Comparison of ENCODE assay signal across 1 cellular context in the genomic region with DNA sequence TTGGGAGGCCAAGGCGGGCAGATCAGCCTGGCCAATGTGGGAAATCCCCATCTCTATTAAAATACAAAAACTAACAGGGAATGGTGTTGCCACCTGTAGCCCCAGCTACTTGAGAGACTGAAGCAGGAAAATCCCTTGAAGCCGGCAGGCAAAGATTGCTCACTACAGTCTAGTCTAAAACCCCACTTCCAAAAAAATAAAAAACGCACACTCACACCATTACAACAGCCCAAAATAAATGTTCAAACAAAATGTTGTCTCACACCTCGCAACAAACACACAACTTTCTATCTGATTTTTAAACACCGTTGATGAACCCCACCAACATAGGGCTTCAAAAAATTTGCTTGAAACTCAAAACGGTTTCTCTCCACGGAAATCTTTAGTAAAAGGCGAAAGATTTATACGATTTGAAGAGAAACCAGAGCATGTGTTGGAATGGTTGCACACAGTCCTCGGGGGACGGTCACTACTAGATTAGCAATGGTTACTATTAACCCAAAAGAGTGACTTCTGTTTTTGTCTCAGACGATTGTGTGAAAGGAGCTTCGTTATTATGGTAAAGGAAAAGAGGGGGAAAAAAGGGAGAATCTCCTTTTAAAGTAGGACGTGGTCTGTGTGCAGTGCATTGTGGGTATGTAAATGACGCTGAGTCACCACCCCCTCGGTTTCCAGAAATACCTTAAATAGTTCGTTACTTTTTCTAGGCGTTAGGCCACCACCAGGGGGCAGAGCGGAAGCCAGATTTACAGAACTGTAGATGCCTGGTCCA.
A peak's percentile ranks its signal among the peaks of the same experiment; 100 is the strongest.
TF ChIP-seq lines count a peak whose summit lies in the region.

Gene RNU5D-1, minus strand, starts transcription at position 430 of the 772 bp plus-strand sequence.

TF ChIP-seq in K562, 482 proteins besides CTCF, POLR2A, EP300 and RAD21 (continued from another document and continues in another):
- TF ChIP-seq ZNF644 (tag; IDR thresholded peaks at IDR 0.05; ENCODE audit: low read depth) = peak; percentile 10; the same call in 1 of the 2 replicates
- peak; percentile 23 for TF ChIP-seq MEIS2 (IDR thresholded peaks at IDR 0.05; ENCODE audit: partially characterized antibody)
- TF ChIP-seq ZNF212 (CRISPR knock-in tag; IDR thresholded peaks at IDR 0.05) = peak; percentile 90
- no peak for TF ChIP-seq SLC30A9 (CRISPR knock-in tag; IDR thresholded peaks at IDR 0.05)
- TF ChIP-seq HNRNPL (IDR thresholded peaks at IDR 0.05; ENCODE audit: low read depth, low read length) = peak; percentile 96
- peak; percentile 66; the same call in 1 of the 2 replicates for TF ChIP-seq CREM (IDR thresholded peaks at IDR 0.05; ENCODE audit: low read depth)
- TF ChIP-seq RREB1 (CRISPR knock-in tag; IDR thresholded peaks at IDR 0.05) = 0 out of 2 replicates have a peak, but pooled peaks have one; percentile 27
- TF ChIP-seq ZBTB33 (CRISPR knock-in tag; IDR thresholded peaks at IDR 0.05) = peak; percentile 54; the same call in 1 of the 2 replicates
- TF ChIP-seq NR1H2 (CRISPR knock-in tag; IDR thresholded peaks at IDR 0.05) = no peak; the same call in 1 of the 2 replicates
- peak; percentile 76 for TF ChIP-seq NR2C2 (CRISPR knock-in tag; IDR thresholded peaks at IDR 0.05)
- TF ChIP-seq NR2C2 (tag; IDR thresholded peaks at IDR 0.05) = peak; percentile 80
- peak; percentile 100 for TF ChIP-seq KDM5B (IDR thresholded peaks at IDR 0.05; ENCODE audit: insufficient replicate concordance, low read depth, low read length)
- TF ChIP-seq TAF15 (IDR thresholded peaks at IDR 0.05; ENCODE audit: low read depth, low read length) = no peak
- no peak for TF ChIP-seq RBM25 (IDR thresholded peaks at IDR 0.05; ENCODE audit: low read depth, low read length, severe bottlenecking)
- peak in 1 of 2 experiments; percentile 5; a peak in 3 of 4 replicates for TF ChIP-seq SIX5 (IDR thresholded peaks at IDR 0.05; ENCODE audit: borderline replicate concordance in 1 of 2, insufficient read depth in 1 of 2, low read depth in 1 of 2, low read length in 2 of 2)
- peak; percentile 50; the same call in 1 of the 2 replicates for TF ChIP-seq TAL1 (IDR thresholded peaks at IDR 0.05)
- TF ChIP-seq ZNF121 (CRISPR knock-in tag; conservative IDR thresholded peaks at IDR 0.05) = no peak
- TF ChIP-seq RBM22 (IDR thresholded peaks at IDR 0.05; ENCODE audit: low read depth, low read length, poor library complexity, severe bottlenecking) = no peak
- no peak for TF ChIP-seq CBX2 (IDR thresholded peaks at IDR 0.05; ENCODE audit: insufficient read depth, low read length, poor library complexity, severe bottlenecking)
- TF ChIP-seq ZNF224 (CRISPR knock-in tag; IDR thresholded peaks at IDR 0.05) = peak; percentile 7; the same call in 1 of the 2 replicates
- peak; percentile 99 for TF ChIP-seq ZNF445 (CRISPR knock-in tag; IDR thresholded peaks at IDR 0.05; ENCODE audit: low read depth)
- peak; percentile 6; the same call in 1 of the 2 replicates for TF ChIP-seq ZNF398 (CRISPR knock-in tag; IDR thresholded peaks at IDR 0.05)
- TF ChIP-seq MAZ (CRISPR knock-in tag; conservative IDR thresholded peaks at IDR 0.05 in 1 of 2, IDR thresholded peaks at IDR 0.05 in 1 of 2) = peak; percentile 84 to 96
- peak; percentile 78 for TF ChIP-seq ZNF354B (CRISPR knock-in tag; IDR thresholded peaks at IDR 0.05)
- TF ChIP-seq SMAD3 (CRISPR knock-in tag; conservative IDR thresholded peaks at IDR 0.05) = peak; percentile 97
- peak; percentile 74 for TF ChIP-seq RFX1 (IDR thresholded peaks at IDR 0.05)
- TF ChIP-seq ZNF436 (CRISPR knock-in tag; IDR thresholded peaks at IDR 0.05) = peak; percentile 97
- peak; percentile 95 to 99; a peak in 3 of 4 replicates for TF ChIP-seq KDM4B (IDR thresholded peaks at IDR 0.05; ENCODE audit: borderline replicate concordance in 2 of 2, low read depth in 1 of 2)
- TF ChIP-seq HSF4 (CRISPR knock-in tag; IDR thresholded peaks at IDR 0.05; ENCODE audit: borderline replicate concordance) = 0 out of 2 replicates have a peak, but pooled peaks have one; percentile 10
- peak; percentile 72 for TF ChIP-seq JUN (IDR thresholded peaks at IDR 0.05; ENCODE audit: borderline replicate concordance, low read depth, low read length)
- TF ChIP-seq JUN (CRISPR knock-in tag; IDR thresholded peaks at IDR 0.05; ENCODE audit: borderline replicate concordance) = peak; percentile 65; the same call in 1 of the 2 replicates
- TF ChIP-seq ZC3H8 (IDR thresholded peaks at IDR 0.05) = peak; percentile 100
- TF ChIP-seq TCF7L2 (IDR thresholded peaks at IDR 0.05; ENCODE audit: low read depth, low read length) = no peak
- TF ChIP-seq MYC (IDR thresholded peaks at IDR 0.05; ENCODE audit: low read depth, low read length) = no peak; the same call in none of the 2 replicates
- TF ChIP-seq MYC (CRISPR knock-in tag; IDR thresholded peaks at IDR 0.05; ENCODE audit: borderline replicate concordance, low read depth) = peak; percentile 88; the same call in 1 of the 2 replicates
- TF ChIP-seq, protein P1, sequence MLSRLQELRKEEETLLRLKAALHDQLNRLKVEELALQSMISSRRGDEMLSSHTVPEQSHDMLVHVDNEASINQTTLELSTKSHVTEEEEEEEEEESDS (CRISPR knock-in tag; IDR thresholded peaks at IDR 0.05) = peak; percentile 96
- peak; percentile 87; the same call in 1 of the 2 replicates for TF ChIP-seq CHAMP1 (IDR thresholded peaks at IDR 0.05)
- peak; percentile 98 for TF ChIP-seq LCOR (CRISPR knock-in tag; IDR thresholded peaks at IDR 0.05)
- no peak for TF ChIP-seq SETDB1 (IDR thresholded peaks at IDR 0.05; ENCODE audit: low read length)
- TF ChIP-seq POLR2B (IDR thresholded peaks at IDR 0.05; ENCODE audit: low read depth, partially characterized antibody) = peak; percentile 100
- peak; percentile 89; the same call in 1 of the 2 replicates for TF ChIP-seq HMG20A (CRISPR knock-in tag; conservative IDR thresholded peaks at IDR 0.05)
- TF ChIP-seq ARID4B (CRISPR knock-in tag; IDR thresholded peaks at IDR 0.05) = no peak
- TF ChIP-seq MAFG (tag; conservative IDR thresholded peaks at IDR 0.05) = peak; percentile 88
- no peak; the same call in 1 of the 2 replicates for TF ChIP-seq ZBTB7A (IDR thresholded peaks at IDR 0.05; ENCODE audit: borderline replicate concordance, control insufficient read depth, low read depth, low read length)
- TF ChIP-seq ZNF3 (CRISPR knock-in tag; IDR thresholded peaks at IDR 0.05) = peak; percentile 96
- peak; percentile 96 for TF ChIP-seq JUND (IDR thresholded peaks at IDR 0.05; ENCODE audit: borderline replicate concordance, low read depth, low read length)
- TF ChIP-seq JUND (tag; IDR thresholded peaks at IDR 0.05; ENCODE audit: borderline replicate concordance, low read depth, low read length) = peak; percentile 96
